In the genomic region with DNA sequence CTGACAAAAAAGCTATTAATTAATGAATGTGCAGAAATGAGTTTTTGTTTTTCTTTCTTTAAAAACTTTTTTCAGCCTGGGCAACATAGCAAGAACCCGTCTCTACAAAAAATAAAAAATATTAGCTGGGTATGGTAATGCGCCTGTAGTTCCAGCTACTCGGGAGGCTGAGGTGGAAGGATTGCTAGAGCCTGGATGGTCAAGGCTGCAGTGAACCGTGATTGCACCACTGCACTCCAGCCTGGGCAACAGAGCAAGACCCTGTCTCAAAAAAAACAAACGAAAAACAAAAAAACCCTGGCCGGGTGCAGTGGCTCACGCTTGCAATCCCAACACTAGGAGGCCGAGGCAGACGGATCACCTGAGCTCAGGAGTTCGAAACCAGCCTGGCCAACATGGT, we compare ENCODE assay signal across 17 cellular contexts. TPM values are rescaled to one million over a fixed set of nuclear protein-coding genes. Genes with fewer than 3 reads are reported as not detected.
DNase-seq lines count a peak whose midpoint lies in the region; ATAC-seq and TF ChIP-seq lines count a peak whose summit lies in the region.
"Had no signal": no experiment of that assay in that cellular context is flagged by ENCODE, and none has a peak within 500 bp of the region (broad histone marks: within the 10 kb centered on the region; RNA-seq: fewer than 3 reads in every experiment).

No MANE protein-coding gene starts in this region.

- H3K9me3 Mint-ChIP-seq in activated CD4-positive, alpha-beta T cell treated with anti-CD3 and anti-CD28 coated beads for 36 hours (ENCODE audit: low read depth), result no peaks in the 10 kb centered on the region
- H3K9me3 Mint-ChIP-seq in activated CD4-positive, alpha-beta memory T cell treated with anti-CD3 and anti-CD28 coated beads for 36 hours, result no peaks in the 10 kb centered on the region
- H3K9me3 Mint-ChIP-seq in endodermal cell, result no peaks in the 10 kb centered on the region

- H3K4me1 ChIP-seq in heart right ventricle (peaks cover 0 to 60% (median 20%) of the 10 kb centered on the region in 9 donors), endodermal cell (ENCODE audit: control insufficient read depth, insufficient read depth, low read length) (no peaks in the 10 kb centered on the region)

- no peak overlapping the region for H3K4me3 Mint-ChIP-seq in activated CD4-positive, alpha-beta T cell treated with anti-CD3 and anti-CD28 coated beads for 36 hours
- H3K4me3 Mint-ChIP-seq in activated CD4-positive, alpha-beta memory T cell treated with anti-CD3 and anti-CD28 coated beads for 36 hours, result no peak overlapping the region
- H3K4me3 Mint-ChIP-seq in endodermal cell, result no peak overlapping the region

- H3K9me3 ChIP-seq in heart right ventricle (no peaks in the 10 kb centered on the region), endodermal cell (ENCODE audit: control insufficient read depth, low read length) (no peaks in the 10 kb centered on the region)
- H3K9me3 ChIP-seq: BLaER1 treated with 17β-estradiol and CSF1 and Interleukin-3, amounts not matched to agents 10 nM and 100 nM had no signal

- CTCF ChIA-PET in activated CD4-positive, alpha-beta T cell treated with anti-CD3 and anti-CD28 coated beads for 36 hours (lab: Charles Lee), result interaction anchor here (0.6 to 1.7 kb wide), 2 partner anchors 10 to 1045 kb away, joined by 3 to 8 read pairs; a partner anchor contains a TSS
- CTCF ChIA-PET in activated CD4-positive, alpha-beta memory T cell treated with anti-CD3 and anti-CD28 coated beads for 36 hours (lab: Charles Lee), result interaction anchor here (0.6 to 1.3 kb wide), 4 partner anchors 10 to 29 kb away, joined by 3 to 4 read pairs (median 4); no protein-coding TSS in a partner anchor

- H3K27me3 Mint-ChIP-seq in activated CD4-positive, alpha-beta T cell treated with anti-CD3 and anti-CD28 coated beads for 36 hours, result no peaks in the 10 kb centered on the region
- no peaks in the 10 kb centered on the region for H3K27me3 Mint-ChIP-seq in activated CD4-positive, alpha-beta memory T cell treated with anti-CD3 and anti-CD28 coated beads for 36 hours
- no peaks in the 10 kb centered on the region for H3K27me3 Mint-ChIP-seq in endodermal cell (ENCODE audit: insufficient read depth)

- H3K27ac ChIP-seq in heart right ventricle, result peak overlapping the region in 7 of 10 donors; percentile 34 to 71 (median 62)
- H3K27ac ChIP-seq in endodermal cell (ENCODE audit: low read depth, low read length), result no peak overlapping the region
- peak overlapping the region in 1 of 59 donors; percentile 8 for H3K27ac ChIP-seq in dorsolateral prefrontal cortex
- H3K27ac ChIP-seq: 22Rv1; BLaER1 treated with 17β-estradiol and CSF1 and Interleukin-3, amounts not matched to agents 10 nM and 100 nM had no signal

- H3K27ac Mint-ChIP-seq in activated CD4-positive, alpha-beta T cell treated with anti-CD3 and anti-CD28 coated beads for 36 hours, result peak overlapping the region; percentile 77
- peak overlapping the region; percentile 88 for H3K27ac Mint-ChIP-seq in activated CD4-positive, alpha-beta memory T cell treated with anti-CD3 and anti-CD28 coated beads for 36 hours
- H3K27ac Mint-ChIP-seq in endodermal cell, result no peak overlapping the region

- DNase-seq in activated CD4-positive, alpha-beta T cell treated with anti-CD3 and anti-CD28 coated beads for 36 hours, result no peak
- DNase-seq in activated CD4-positive, alpha-beta T cell treated with anti-CD3 and anti-CD28 coated beads for 4 hours, result no peak
- no peak for DNase-seq in heart right ventricle
- no peak for DNase-seq in left ventricle myocardium superior
- no peak for DNase-seq in activated CD4-positive, alpha-beta memory T cell treated with anti-CD3 and anti-CD28 coated beads for 36 hours
- DNase-seq in endodermal cell, result no peak
- no peak for DNase-seq in NCI-H2171 treated with DMSO at 0.1 percent for 48 hours (lab: John Stamatoyannopoulos, UW)
- DNase-seq in dorsolateral prefrontal cortex, result no peak
- DNase-seq: HCEC 1CT; MM.1S; NCI-H1105; NCI-H1694 treated with DMSO at 0.1 percent for 48 hours; NCI-H69; NK-92 treated with Interleukin-12 subunit alpha and Interleukin-12 subunit beta, amount 100 ng/mL, for 24 hours; OCI-M1 had no signal

- H3K9ac ChIP-seq in endodermal cell (ENCODE audit: extremely low read depth, low read length, poor library complexity, severe bottlenecking), result no peak overlapping the region
- H3K9ac ChIP-seq: BLaER1 treated with 17β-estradiol and CSF1 and Interleukin-3, amounts not matched to agents 10 nM and 100 nM had no signal

- peaks cover 56% of the 10 kb centered on the region for H3K36me3 Mint-ChIP-seq in activated CD4-positive, alpha-beta T cell treated with anti-CD3 and anti-CD28 coated beads for 36 hours (ENCODE audit: low read depth)
- peaks cover 42% of the 10 kb centered on the region for H3K36me3 Mint-ChIP-seq in activated CD4-positive, alpha-beta memory T cell treated with anti-CD3 and anti-CD28 coated beads for 36 hours
- H3K36me3 Mint-ChIP-seq in endodermal cell (ENCODE audit: low read depth), result peaks cover 54% of the 10 kb centered on the region

- H3K27me3 ChIP-seq in heart right ventricle, result no peaks in the 10 kb centered on the region
- no peaks in the 10 kb centered on the region for H3K27me3 ChIP-seq in endodermal cell (ENCODE audit: control insufficient read depth, insufficient read depth, low read length, poor library complexity, severe bottlenecking)
- no peaks in the 10 kb centered on the region for H3K27me3 ChIP-seq in dorsolateral prefrontal cortex
- H3K27me3 ChIP-seq: BLaER1 treated with 17β-estradiol and CSF1 and Interleukin-3, amounts not matched to agents 10 nM and 100 nM had no signal

- TF ChIP-seq CTCF in heart right ventricle (IDR thresholded peaks at IDR 0.05) (no peak), endodermal cell (conservative IDR thresholded peaks at IDR 0.05) (peak; percentile 30), dorsolateral prefrontal cortex (IDR thresholded peaks at IDR 0.05 in 54 of 56, conservative IDR thresholded peaks at IDR 0.05 in 2 of 56; ENCODE audit: low read depth in 1 of 56, partially characterized antibody in 56 of 56) (no peak)

- H3K36me3 ChIP-seq in heart right ventricle (peaks cover 0 to 97% (median 36%) of the 10 kb centered on the region in 9 donors), endodermal cell (ENCODE audit: control insufficient read depth, insufficient read depth, low read length) (peaks cover 65% of the 10 kb centered on the region)

- no peak overlapping the region for H3K4me3 ChIP-seq in heart right ventricle
- H3K4me3 ChIP-seq in endodermal cell (ENCODE audit: low read length), result no peak overlapping the region
- H3K4me3 ChIP-seq in dorsolateral prefrontal cortex, result no peak overlapping the region
- H3K4me3 ChIP-seq: BLaER1 treated with 17β-estradiol and CSF1 and Interleukin-3, amounts not matched to agents 10 nM and 100 nM had no signal

- no peak for ATAC-seq in activated CD4-positive, alpha-beta T cell treated with anti-CD3 and anti-CD28 coated beads for 36 hours
- no peak for ATAC-seq in heart right ventricle
- ATAC-seq in left ventricle myocardium superior, result no peak

- H3K4me1 Mint-ChIP-seq in activated CD4-positive, alpha-beta T cell treated with anti-CD3 and anti-CD28 coated beads for 36 hours, result peaks cover 57% of the 10 kb centered on the region
- peaks cover 63% of the 10 kb centered on the region for H3K4me1 Mint-ChIP-seq in activated CD4-positive, alpha-beta memory T cell treated with anti-CD3 and anti-CD28 coated beads for 36 hours (ENCODE audit: low read depth)
- peaks cover 2% of the 10 kb centered on the region for H3K4me1 Mint-ChIP-seq in endodermal cell

- 86 to 91% methylated on average over 10 of the region's 10 CpGs for WGBS in heart right ventricle, 2 donors
- WGBS in endodermal cell (ENCODE audit: insufficient coverage in 1 of 2, insufficient read length in 1 of 2), 2 experiments, result 94% methylated on average over 9 to 10 of the region's 10 CpGs

- intact Hi-C loops in activated CD4-positive, alpha-beta T cell treated with anti-CD3 and anti-CD28 coated beads for 36 hours (cut with DNase I, micrococcal nuclease), result no loop called here
- intact Hi-C loops in heart right ventricle (cut with DNase I), result no loop called here
- intact Hi-C loops in left ventricle myocardium superior (cut with micrococcal nuclease), result no loop called here
- intact Hi-C loops in activated CD4-positive, alpha-beta memory T cell treated with anti-CD3 and anti-CD28 coated beads for 36 hours (cut with micrococcal nuclease), result no loop called here
- intact Hi-C loops in dorsolateral prefrontal cortex (cut with DNase I), result no loop called here

- POLR2A ChIA-PET in activated CD4-positive, alpha-beta T cell treated with anti-CD3 and anti-CD28 coated beads for 36 hours (lab: Charles Lee), result no interaction called here
- POLR2A ChIA-PET in activated CD4-positive, alpha-beta memory T cell treated with anti-CD3 and anti-CD28 coated beads for 36 hours (lab: Charles Lee), result interaction anchor here (0.7 to 1.4 kb wide), 5 partner anchors 8 to 23 kb away, joined by 3 to 9 read pairs (median 4); no protein-coding TSS in a partner anchor

RNA-seq across cellular contexts. Expression of a gene that starts 7.9 kb away (rescaled TPM):
- total RNA-seq in activated CD4-positive, alpha-beta T cell treated with anti-CD3 and anti-CD28 coated beads for 36 hours, result 10 to 100 TPM; 50.2 to 58.2 TPM
- total RNA-seq in heart right ventricle, result 10 to 100 TPM; 31.7 to 44.9 (median 40.1) TPM
- polyA plus RNA-seq in heart right ventricle, result 10 to 100 TPM; 17.8 to 21.5 TPM
- 41.4 TPM for total RNA-seq in left ventricle myocardium superior
- 10 to 100 TPM; 52.1 to 56.7 TPM for total RNA-seq in activated CD4-positive, alpha-beta memory T cell treated with anti-CD3 and anti-CD28 coated beads for 36 hours
- total RNA-seq in endodermal cell, result 10 to 100 TPM; 27.0 to 27.9 TPM
- polyA plus RNA-seq in endodermal cell (2013, experiment 1 of 2), result 20.5 TPM
- polyA plus RNA-seq in endodermal cell (2013, experiment 2 of 2), result 20.9 TPM
- 100 to 1,000 TPM in 4 of 120 experiments, 10 to 100 TPM in 116; 54.2 to 101 (median 79.0) TPM for total RNA-seq in dorsolateral prefrontal cortex

RNA-seq across cellular contexts. Expression of a gene that starts 11.0 kb away (rescaled TPM):
- 10 to 100 TPM; 38.2 to 39.8 TPM for total RNA-seq in activated CD4-positive, alpha-beta T cell treated with anti-CD3 and anti-CD28 coated beads for 36 hours
- 10 to 100 TPM; 15.3 to 29.0 (median 18.6) TPM for total RNA-seq in heart right ventricle
- 10 to 100 TPM; 14.0 to 25.7 TPM for polyA plus RNA-seq in heart right ventricle
- total RNA-seq in left ventricle myocardium superior, result 24.4 TPM
- 10 to 100 TPM; 45.0 to 46.6 TPM for total RNA-seq in activated CD4-positive, alpha-beta memory T cell treated with anti-CD3 and anti-CD28 coated beads for 36 hours
- 10 to 100 TPM; 33.2 to 44.6 TPM for total RNA-seq in endodermal cell
- polyA plus RNA-seq in endodermal cell (2013, experiment 1 of 2), result 24.0 TPM
- polyA plus RNA-seq in endodermal cell (2013, experiment 2 of 2), result 23.1 TPM
- total RNA-seq in dorsolateral prefrontal cortex, result 10 to 100 TPM; 21.4 to 70.9 (median 41.3) TPM
